In genomic region chr6:44010411-44011349, GRCh38 we compare ENCODE assay signal across 9 cellular contexts.
DNase-seq lines count a peak whose midpoint lies in the region; ATAC-seq and TF ChIP-seq lines count a peak whose summit lies in the region.
"Had no signal": no experiment of that assay in that cellular context is flagged by ENCODE, and none has a peak within 500 bp of the region (broad histone marks: within the 10 kb centered on the region; RNA-seq: fewer than 3 reads in every experiment).

No MANE protein-coding gene starts in this region.

- peak overlapping the region; percentile 18; the same call in 1 of the 2 replicates for H3K4me3 ChIP-seq in AG04450 (ENCODE audit: low read depth, low read length)
- H3K4me3 ChIP-seq: SK-N-MC had no signal

- TF ChIP-seq CTCF in AG04450 (IDR thresholded peaks at IDR 0.05; ENCODE audit: low read depth, low read length): 0 out of 2 replicates have a peak, but pooled peaks have one; percentile 6
- TF ChIP-seq CTCF in VCaP (conservative IDR thresholded peaks at IDR 0.05): no peak

- CTCF ChIA-PET in AG04450 (lab: Charles Lee): interaction anchor here (0.9 to 1.0 kb wide), 2 partner anchors 54 to 64 kb away, joined by 3 read pairs; no protein-coding TSS in a partner anchor

- no peaks in the 10 kb centered on the region for H3K27me3 ChIP-seq in AG04450 (ENCODE audit: control insufficient read depth, insufficient read depth, low read length)

- POLR2A ChIA-PET in AG04450 (lab: Yijun Ruan, JAX): interaction anchor here (0.6 to 3.0 kb wide), 14 partner anchors 9 to 238 kb away, joined by 3 to 14 read pairs (median 4); no protein-coding TSS in a partner anchor

- DNase-seq in AG04450 (ENCODE audit: low read depth, low spot score): peak; percentile 96
- DNase-seq in HS-5 (ENCODE audit: low read depth): peak; percentile 95
- DNase-seq in iris pigment epithelial cell (ENCODE audit: low read depth): peak; percentile 73
- DNase-seq in C1 segment of cervical spinal cord (lab: John Stamatoyannopoulos, UW): no peak

- ATAC-seq in HG02938 (IDR thresholded peaks at IDR 0.05; ENCODE audit: unreplicated experiment) (no peak), GM18909 (IDR thresholded peaks at IDR 0.05; ENCODE audit: poor library complexity, unreplicated experiment) (no peak), GM19452 (IDR thresholded peaks at IDR 0.05; ENCODE audit: unreplicated experiment) (no peak)

- H3K27ac ChIP-seq in AG04450 (ENCODE audit: low read depth, low read length): peak overlapping the region; percentile 93
- H3K27ac ChIP-seq in VCaP: peak overlapping the region; percentile 22
- H3K27ac ChIP-seq: SK-N-MC had no signal

- peaks cover 12% of the 10 kb centered on the region for H3K9me3 ChIP-seq in AG04450 (ENCODE audit: control insufficient read depth, insufficient read depth, low read length)

Comparison
In these comparisons a context has a peak if more than half of its experiments do, and no peak if none do; other contexts are left out.
1. DNase-seq: peak in AG04450 (single experiment), HS-5 (single experiment) and iris pigment epithelial cell (single experiment); none in C1 segment of cervical spinal cord (0 of 14).